In the genomic region with DNA sequence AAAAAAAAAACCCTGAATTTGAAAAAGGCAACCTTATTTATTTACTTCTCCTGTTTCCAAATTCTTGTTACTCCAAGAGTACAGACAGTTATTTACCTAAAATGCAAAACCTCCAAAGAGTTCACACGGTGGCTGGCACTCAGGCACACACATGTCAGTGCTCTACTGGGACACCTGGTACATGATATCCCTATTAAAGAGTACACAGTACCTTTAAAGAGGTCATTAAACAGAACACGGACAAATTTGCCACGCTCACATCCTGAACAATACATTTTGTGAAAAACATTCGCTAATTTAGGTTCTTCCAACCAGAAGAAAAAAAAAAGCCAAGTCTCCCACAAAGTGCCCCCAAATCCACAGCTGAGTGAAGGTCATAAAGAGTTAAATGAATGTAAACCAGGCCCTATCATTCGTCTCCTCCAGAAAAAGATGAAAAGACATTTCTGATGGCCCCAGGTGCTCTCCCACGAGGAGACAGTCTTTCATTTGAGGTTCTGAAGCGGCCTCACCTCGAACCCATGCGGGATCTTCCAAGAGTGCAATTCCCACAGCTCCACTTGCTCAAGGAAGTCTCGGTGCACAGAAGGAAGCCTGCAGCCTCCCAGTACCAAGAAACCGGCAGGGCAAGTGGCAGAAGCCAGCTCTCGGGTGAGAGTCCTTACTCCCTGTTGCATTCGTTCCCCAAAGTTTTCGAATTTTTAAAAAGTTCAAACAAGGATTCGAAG, we compare ENCODE assay signal across 1 cellular context.
TF ChIP-seq lines count a peak whose summit lies in the region.

No MANE protein-coding gene starts in this region.

TF ChIP-seq in HepG2, 621 proteins besides CTCF, POLR2A, EP300 and RAD21 (continued from another document and continues in another):
- TF ChIP-seq, protein P1, sequence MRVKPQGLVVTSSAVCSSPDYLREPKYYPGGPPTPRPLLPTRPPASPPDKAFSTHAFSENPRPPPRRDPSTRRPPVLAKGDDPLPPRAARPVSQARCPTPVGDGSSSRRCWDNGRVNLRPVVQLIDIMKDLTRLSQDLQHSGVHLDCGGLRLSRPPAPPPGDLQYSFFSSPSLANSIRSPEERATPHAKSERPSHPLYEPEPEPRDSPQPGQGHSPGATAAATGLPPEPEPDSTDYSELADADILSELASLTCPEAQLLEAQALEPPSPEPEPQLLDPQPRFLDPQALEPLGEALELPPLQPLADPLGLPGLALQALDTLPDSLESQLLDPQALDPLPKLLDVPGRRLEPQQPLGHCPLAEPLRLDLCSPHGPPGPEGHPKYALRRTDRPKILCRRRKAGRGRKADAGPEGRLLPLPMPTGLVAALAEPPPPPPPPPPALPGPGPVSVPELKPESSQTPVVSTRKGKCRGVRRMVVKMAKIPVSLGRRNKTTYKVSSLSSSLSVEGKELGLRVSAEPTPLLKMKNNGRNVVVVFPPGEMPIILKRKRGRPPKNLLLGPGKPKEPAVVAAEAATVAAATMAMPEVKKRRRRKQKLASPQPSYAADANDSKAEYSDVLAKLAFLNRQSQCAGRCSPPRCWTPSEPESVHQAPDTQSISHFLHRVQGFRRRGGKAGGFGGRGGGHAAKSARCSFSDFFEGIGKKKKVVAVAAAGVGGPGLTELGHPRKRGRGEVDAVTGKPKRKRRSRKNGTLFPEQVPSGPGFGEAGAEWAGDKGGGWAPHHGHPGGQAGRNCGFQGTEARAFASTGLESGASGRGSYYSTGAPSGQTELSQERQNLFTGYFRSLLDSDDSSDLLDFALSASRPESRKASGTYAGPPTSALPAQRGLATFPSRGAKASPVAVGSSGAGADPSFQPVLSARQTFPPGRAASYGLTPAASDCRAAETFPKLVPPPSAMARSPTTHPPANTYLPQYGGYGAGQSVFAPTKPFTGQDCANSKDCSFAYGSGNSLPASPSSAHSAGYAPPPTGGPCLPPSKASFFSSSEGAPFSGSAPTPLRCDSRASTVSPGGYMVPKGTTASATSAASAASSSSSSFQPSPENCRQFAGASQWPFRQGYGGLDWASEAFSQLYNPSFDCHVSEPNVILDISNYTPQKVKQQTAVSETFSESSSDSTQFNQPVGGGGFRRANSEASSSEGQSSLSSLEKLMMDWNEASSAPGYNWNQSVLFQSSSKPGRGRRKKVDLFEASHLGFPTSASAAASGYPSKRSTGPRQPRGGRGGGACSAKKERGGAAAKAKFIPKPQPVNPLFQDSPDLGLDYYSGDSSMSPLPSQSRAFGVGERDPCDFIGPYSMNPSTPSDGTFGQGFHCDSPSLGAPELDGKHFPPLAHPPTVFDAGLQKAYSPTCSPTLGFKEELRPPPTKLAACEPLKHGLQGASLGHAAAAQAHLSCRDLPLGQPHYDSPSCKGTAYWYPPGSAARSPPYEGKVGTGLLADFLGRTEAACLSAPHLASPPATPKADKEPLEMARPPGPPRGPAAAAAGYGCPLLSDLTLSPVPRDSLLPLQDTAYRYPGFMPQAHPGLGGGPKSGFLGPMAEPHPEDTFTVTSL (CRISPR knock-in tag; IDR thresholded peaks at IDR 0.05; ENCODE audit: borderline replicate concordance), result no peak
- TF ChIP-seq SIN3A (IDR thresholded peaks at IDR 0.05; ENCODE audit: borderline replicate concordance, low read depth, low read length), result peak; percentile 42; the same call in 1 of the 2 replicates
- no peak for TF ChIP-seq GATA4 (IDR thresholded peaks at IDR 0.05; ENCODE audit: borderline replicate concordance, low read depth)
- no peak for TF ChIP-seq MIXL1 (CRISPR knock-in tag; IDR thresholded peaks at IDR 0.05)
- TF ChIP-seq ZNF562 (CRISPR knock-in tag; IDR thresholded peaks at IDR 0.05; ENCODE audit: borderline replicate concordance), result no peak
- TF ChIP-seq, protein P2, sequence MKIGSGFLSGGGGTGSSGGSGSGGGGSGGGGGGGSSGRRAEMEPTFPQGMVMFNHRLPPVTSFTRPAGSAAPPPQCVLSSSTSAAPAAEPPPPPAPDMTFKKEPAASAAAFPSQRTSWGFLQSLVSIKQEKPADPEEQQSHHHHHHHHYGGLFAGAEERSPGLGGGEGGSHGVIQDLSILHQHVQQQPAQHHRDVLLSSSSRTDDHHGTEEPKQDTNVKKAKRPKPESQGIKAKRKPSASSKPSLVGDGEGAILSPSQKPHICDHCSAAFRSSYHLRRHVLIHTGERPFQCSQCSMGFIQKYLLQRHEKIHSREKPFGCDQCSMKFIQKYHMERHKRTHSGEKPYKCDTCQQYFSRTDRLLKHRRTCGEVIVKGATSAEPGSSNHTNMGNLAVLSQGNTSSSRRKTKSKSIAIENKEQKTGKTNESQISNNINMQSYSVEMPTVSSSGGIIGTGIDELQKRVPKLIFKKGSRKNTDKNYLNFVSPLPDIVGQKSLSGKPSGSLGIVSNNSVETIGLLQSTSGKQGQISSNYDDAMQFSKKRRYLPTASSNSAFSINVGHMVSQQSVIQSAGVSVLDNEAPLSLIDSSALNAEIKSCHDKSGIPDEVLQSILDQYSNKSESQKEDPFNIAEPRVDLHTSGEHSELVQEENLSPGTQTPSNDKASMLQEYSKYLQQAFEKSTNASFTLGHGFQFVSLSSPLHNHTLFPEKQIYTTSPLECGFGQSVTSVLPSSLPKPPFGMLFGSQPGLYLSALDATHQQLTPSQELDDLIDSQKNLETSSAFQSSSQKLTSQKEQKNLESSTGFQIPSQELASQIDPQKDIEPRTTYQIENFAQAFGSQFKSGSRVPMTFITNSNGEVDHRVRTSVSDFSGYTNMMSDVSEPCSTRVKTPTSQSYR (CRISPR knock-in tag; IDR thresholded peaks at IDR 0.05; ENCODE audit: borderline replicate concordance), result no peak
- no peak for TF ChIP-seq ATF7 (IDR thresholded peaks at IDR 0.05)
- no peak for TF ChIP-seq ATF7 (CRISPR knock-in tag; IDR thresholded peaks at IDR 0.05)
- no peak for TF ChIP-seq ZNF761 (CRISPR knock-in tag; conservative IDR thresholded peaks at IDR 0.05)
- TF ChIP-seq PRPF4 (IDR thresholded peaks at IDR 0.05; ENCODE audit: low read depth, low read length, poor library complexity, severe bottlenecking), result no peak
- no peak for TF ChIP-seq ZNF329 (CRISPR knock-in tag; IDR thresholded peaks at IDR 0.05; ENCODE audit: low read depth)
- no peak for TF ChIP-seq ZNF839 (CRISPR knock-in tag; IDR thresholded peaks at IDR 0.05; ENCODE audit: borderline replicate concordance)
- TF ChIP-seq MED13 (CRISPR knock-in tag; IDR thresholded peaks at IDR 0.05), result no peak
- TF ChIP-seq, protein P3, sequence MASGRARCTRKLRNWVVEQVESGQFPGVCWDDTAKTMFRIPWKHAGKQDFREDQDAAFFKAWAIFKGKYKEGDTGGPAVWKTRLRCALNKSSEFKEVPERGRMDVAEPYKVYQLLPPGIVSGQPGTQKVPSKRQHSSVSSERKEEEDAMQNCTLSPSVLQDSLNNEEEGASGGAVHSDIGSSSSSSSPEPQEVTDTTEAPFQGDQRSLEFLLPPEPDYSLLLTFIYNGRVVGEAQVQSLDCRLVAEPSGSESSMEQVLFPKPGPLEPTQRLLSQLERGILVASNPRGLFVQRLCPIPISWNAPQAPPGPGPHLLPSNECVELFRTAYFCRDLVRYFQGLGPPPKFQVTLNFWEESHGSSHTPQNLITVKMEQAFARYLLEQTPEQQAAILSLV (CRISPR knock-in tag; IDR thresholded peaks at IDR 0.05; ENCODE audit: borderline replicate concordance), result no peak
- TF ChIP-seq, protein P4, sequence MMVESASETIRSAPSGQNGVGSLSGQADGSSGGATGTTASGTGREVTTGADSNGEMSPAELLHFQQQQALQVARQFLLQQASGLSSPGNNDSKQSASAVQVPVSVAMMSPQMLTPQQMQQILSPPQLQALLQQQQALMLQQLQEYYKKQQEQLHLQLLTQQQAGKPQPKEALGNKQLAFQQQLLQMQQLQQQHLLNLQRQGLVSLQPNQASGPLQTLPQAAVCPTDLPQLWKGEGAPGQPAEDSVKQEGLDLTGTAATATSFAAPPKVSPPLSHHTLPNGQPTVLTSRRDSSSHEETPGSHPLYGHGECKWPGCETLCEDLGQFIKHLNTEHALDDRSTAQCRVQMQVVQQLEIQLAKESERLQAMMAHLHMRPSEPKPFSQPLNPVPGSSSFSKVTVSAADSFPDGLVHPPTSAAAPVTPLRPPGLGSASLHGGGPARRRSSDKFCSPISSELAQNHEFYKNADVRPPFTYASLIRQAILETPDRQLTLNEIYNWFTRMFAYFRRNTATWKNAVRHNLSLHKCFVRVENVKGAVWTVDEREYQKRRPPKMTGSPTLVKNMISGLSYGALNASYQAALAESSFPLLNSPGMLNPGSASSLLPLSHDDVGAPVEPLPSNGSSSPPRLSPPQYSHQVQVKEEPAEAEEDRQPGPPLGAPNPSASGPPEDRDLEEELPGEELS (CRISPR knock-in tag; IDR thresholded peaks at IDR 0.05), result no peak
- TF ChIP-seq SIX1 (CRISPR knock-in tag; IDR thresholded peaks at IDR 0.05; ENCODE audit: borderline replicate concordance), result no peak
- TF ChIP-seq ZNF614 (CRISPR knock-in tag; IDR thresholded peaks at IDR 0.05; ENCODE audit: borderline replicate concordance), result no peak
- TF ChIP-seq ZBTB38 (CRISPR knock-in tag; IDR thresholded peaks at IDR 0.05), result no peak
- TF ChIP-seq ZEB1 (IDR thresholded peaks at IDR 0.05; ENCODE audit: insufficient replicate concordance, low read depth), result no peak
- TF ChIP-seq, protein P5, sequence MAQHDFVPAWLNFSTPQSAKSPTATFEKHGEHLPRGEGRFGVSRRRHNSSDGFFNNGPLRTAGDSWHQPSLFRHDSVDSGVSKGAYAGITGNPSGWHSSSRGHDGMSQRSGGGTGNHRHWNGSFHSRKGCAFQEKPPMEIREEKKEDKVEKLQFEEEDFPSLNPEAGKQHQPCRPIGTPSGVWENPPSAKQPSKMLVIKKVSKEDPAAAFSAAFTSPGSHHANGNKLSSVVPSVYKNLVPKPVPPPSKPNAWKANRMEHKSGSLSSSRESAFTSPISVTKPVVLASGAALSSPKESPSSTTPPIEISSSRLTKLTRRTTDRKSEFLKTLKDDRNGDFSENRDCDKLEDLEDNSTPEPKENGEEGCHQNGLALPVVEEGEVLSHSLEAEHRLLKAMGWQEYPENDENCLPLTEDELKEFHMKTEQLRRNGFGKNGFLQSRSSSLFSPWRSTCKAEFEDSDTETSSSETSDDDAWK (CRISPR knock-in tag; IDR thresholded peaks at IDR 0.05), result no peak
- TF ChIP-seq, protein P6, sequence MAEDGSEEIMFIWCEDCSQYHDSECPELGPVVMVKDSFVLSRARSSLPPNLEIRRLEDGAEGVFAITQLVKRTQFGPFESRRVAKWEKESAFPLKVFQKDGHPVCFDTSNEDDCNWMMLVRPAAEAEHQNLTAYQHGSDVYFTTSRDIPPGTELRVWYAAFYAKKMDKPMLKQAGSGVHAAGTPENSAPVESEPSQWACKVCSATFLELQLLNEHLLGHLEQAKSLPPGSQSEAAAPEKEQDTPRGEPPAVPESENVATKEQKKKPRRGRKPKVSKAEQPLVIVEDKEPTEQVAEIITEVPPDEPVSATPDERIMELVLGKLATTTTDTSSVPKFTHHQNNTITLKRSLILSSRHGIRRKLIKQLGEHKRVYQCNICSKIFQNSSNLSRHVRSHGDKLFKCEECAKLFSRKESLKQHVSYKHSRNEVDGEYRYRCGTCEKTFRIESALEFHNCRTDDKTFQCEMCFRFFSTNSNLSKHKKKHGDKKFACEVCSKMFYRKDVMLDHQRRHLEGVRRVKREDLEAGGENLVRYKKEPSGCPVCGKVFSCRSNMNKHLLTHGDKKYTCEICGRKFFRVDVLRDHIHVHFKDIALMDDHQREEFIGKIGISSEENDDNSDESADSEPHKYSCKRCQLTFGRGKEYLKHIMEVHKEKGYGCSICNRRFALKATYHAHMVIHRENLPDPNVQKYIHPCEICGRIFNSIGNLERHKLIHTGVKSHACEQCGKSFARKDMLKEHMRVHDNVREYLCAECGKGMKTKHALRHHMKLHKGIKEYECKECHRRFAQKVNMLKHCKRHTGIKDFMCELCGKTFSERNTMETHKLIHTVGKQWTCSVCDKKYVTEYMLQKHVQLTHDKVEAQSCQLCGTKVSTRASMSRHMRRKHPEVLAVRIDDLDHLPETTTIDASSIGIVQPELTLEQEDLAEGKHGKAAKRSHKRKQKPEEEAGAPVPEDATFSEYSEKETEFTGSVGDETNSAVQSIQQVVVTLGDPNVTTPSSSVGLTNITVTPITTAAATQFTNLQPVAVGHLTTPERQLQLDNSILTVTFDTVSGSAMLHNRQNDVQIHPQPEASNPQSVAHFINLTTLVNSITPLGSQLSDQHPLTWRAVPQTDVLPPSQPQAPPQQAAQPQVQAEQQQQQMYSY (CRISPR knock-in tag; IDR thresholded peaks at IDR 0.05), result no peak
- no peak for TF ChIP-seq PAF1 (CRISPR knock-in tag; IDR thresholded peaks at IDR 0.05)
- no peak for TF ChIP-seq FOSL1 (CRISPR knock-in tag; IDR thresholded peaks at IDR 0.05; ENCODE audit: borderline replicate concordance)
- TF ChIP-seq, protein P7, sequence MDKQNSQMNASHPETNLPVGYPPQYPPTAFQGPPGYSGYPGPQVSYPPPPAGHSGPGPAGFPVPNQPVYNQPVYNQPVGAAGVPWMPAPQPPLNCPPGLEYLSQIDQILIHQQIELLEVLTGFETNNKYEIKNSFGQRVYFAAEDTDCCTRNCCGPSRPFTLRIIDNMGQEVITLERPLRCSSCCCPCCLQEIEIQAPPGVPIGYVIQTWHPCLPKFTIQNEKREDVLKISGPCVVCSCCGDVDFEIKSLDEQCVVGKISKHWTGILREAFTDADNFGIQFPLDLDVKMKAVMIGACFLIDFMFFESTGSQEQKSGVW (CRISPR knock-in tag; IDR thresholded peaks at IDR 0.05; ENCODE audit: borderline replicate concordance), result no peak
- no peak for TF ChIP-seq ETV5 (CRISPR knock-in tag; IDR thresholded peaks at IDR 0.05; ENCODE audit: borderline replicate concordance)
- 0 out of 2 replicates have a peak, but pooled peaks have one; percentile 5 for TF ChIP-seq ZFP90 (CRISPR knock-in tag; IDR thresholded peaks at IDR 0.05; ENCODE audit: borderline replicate concordance)
- TF ChIP-seq, protein P8, sequence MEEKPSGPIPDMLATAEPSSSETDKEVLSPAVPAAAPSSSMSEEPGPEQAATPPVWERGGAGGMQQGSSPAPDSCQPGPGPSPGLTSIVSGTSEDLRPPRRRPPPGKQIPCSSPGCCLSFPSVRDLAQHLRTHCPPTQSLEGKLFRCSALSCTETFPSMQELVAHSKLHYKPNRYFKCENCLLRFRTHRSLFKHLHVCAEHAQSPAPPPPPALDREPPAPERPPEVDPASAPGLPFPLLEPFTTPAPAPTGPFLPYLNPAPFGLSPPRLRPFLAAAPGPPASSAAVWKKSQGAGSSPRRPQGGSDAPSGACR (CRISPR knock-in tag; IDR thresholded peaks at IDR 0.05), result 0 out of 2 replicates have a peak, but pooled peaks have one; percentile 12
- TF ChIP-seq ZNF816 (CRISPR knock-in tag; IDR thresholded peaks at IDR 0.05; ENCODE audit: borderline replicate concordance), result no peak
- TF ChIP-seq KDM5A (IDR thresholded peaks at IDR 0.05; ENCODE audit: borderline replicate concordance, low read length), result peak; percentile 59; the same call in 1 of the 2 replicates
- TF ChIP-seq GZF1 (CRISPR knock-in tag; IDR thresholded peaks at IDR 0.05), result 0 out of 2 replicates have a peak, but pooled peaks have one; percentile 6
- no peak for TF ChIP-seq ZNF564 (CRISPR knock-in tag; IDR thresholded peaks at IDR 0.05)
- TF ChIP-seq NCOR1 (IDR thresholded peaks at IDR 0.05; ENCODE audit: borderline replicate concordance, low read length), result no peak
- TF ChIP-seq ELF1 (CRISPR knock-in tag; IDR thresholded peaks at IDR 0.05), result no peak
- TF ChIP-seq, protein P9, sequence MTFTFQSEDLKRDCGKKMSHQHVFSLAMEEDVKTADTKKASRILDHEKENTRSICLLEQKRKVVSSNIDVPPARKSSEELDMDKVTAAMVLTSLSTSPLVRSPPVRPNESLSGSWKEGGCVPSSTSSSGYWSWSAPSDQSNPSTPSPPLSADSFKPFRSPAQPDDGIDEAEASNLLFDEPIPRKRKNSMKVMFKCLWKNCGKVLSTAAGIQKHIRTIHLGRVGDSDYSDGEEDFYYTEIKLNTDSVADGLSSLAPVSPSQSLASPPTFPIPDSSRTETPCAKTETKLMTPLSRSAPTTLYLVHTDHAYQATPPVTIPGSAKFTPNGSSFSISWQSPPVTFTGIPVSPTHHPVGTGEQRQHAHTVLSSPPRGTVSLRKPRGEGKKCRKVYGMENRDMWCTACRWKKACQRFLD (CRISPR knock-in tag; IDR thresholded peaks at IDR 0.05; ENCODE audit: borderline replicate concordance), result no peak
